9 cellular contexts compared by ENCODE assay signal in the genomic region with DNA sequence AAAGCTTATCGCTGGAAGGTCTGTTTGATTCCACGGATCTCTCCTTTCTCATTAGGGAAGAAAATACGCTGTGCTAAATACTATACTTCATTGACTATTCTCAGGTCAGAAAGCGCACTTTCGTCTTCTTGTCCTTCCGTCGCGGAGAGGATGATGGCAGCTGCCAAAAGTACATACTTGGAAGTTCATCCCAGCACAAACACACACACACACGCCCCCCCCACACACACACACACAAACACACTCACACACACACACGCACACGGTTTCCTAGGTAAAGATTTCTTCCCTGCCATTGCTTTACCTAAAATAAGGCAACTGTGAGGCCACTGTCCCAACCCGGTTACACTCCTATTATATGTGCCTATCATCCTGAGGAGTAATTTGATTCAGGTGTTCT. TPM values are rescaled to one million over a fixed set of nuclear protein-coding genes. Genes with fewer than 3 reads are reported as not detected.
A peak's percentile ranks its signal among the peaks of the same experiment; 100 is the strongest.
DNase-seq lines count a peak whose midpoint lies in the region; ATAC-seq and TF ChIP-seq lines count a peak whose summit lies in the region.
"Not testable (repeated sequence)": the region's sequence is repeated elsewhere in the genome, so short reads cannot be mapped to it uniquely, and the experiment has no call there.
"Had no signal": no experiment of that assay in that cellular context is flagged by ENCODE, and none has a peak within 500 bp of the region (broad histone marks: within the 10 kb centered on the region; RNA-seq: fewer than 3 reads in every experiment).

No MANE protein-coding gene starts in this region.

- DNase-seq in G401 (ENCODE audit: low spot score) = peak; percentile 0
- DNase-seq in SJCRH30 = peak; percentile 0 to 2
- DNase-seq in body of pancreas = peak in 3 of 4 donors; percentile 5 to 12 (median 6)
- DNase-seq in fibroblast of gingiva (ENCODE audit: low read depth) = peak; percentile 0
- peak; percentile 5 for DNase-seq in iris pigment epithelial cell (ENCODE audit: low read depth)
- peak; percentile 1 to 25 (median 21) for DNase-seq in mucosa of descending colon
- DNase-seq in sciatic nerve (ENCODE audit: low spot score) = peak; percentile 39
- peak; percentile 3 to 16 for DNase-seq in tibial nerve (ENCODE audit: low spot score in 2 of 2)

- H3K36me3 ChIP-seq in SJCRH30; body of pancreas (replicated peaks in 1 of 2; ENCODE audit: insufficient read depth in 1 of 2, low read depth in 2 of 2); mucosa of descending colon (ENCODE audit: low read depth); tibial nerve: not testable (repeated sequence)

- H3K4me3 ChIP-seq in SJCRH30, body of pancreas, mucosa of descending colon, tibial nerve: not testable (repeated sequence)

- not testable (repeated sequence) for H3K27ac ChIP-seq in SJCRH30, body of pancreas, tibial nerve

- not testable (repeated sequence) for H3K27me3 ChIP-seq in SJCRH30, body of pancreas, tibial nerve

- intact Hi-C loops in body of pancreas (cut with DNase I); mucosa of descending colon (cut with DNase I, micrococcal nuclease); sciatic nerve (cut with DNase I): not testable (repeated sequence)

- not testable (repeated sequence) for TF ChIP-seq POLR2A in body of pancreas (IDR thresholded peaks at IDR 0.05); tibial nerve (IDR thresholded peaks at IDR 0.05)

- in situ Hi-C loops in G401 (cut with HindIII; ENCODE audit: low sequenced_read_pairs) = not testable (repeated sequence)

- not testable (repeated sequence) for TF ChIP-seq CTCF in body of pancreas (IDR thresholded peaks at IDR 0.05); mucosa of descending colon (IDR thresholded peaks at IDR 0.05); tibial nerve (IDR thresholded peaks at IDR 0.05)

- ATAC-seq in body of pancreas, mucosa of descending colon, sciatic nerve: not testable (repeated sequence)

- H3K9me3 ChIP-seq in SJCRH30 (replicated peaks); body of pancreas; mucosa of descending colon; tibial nerve: not testable (repeated sequence)

- no CpG with 5 or more reads among the region's 12 CpGs for WGBS in body of pancreas, 2 donors
- no CpG with 5 or more reads among the region's 12 CpGs for WGBS in tibial nerve, 2 donors

- H3K4me1 ChIP-seq in SJCRH30; body of pancreas; mucosa of descending colon (ENCODE audit: low read depth); tibial nerve: not testable (repeated sequence)

- TF ChIP-seq EP300 in tibial nerve (IDR thresholded peaks at IDR 0.05) = not testable (repeated sequence)

RNA-seq across cellular contexts. Expression of a gene that starts 4.3 kb away (rescaled TPM):
- total RNA-seq in G401 (2014; rRNA removed; shearing (Covaris generic)) = not detected in 2 replicates
- not detected in 2 replicates for total RNA-seq in SJCRH30 (2014; rRNA removed; shearing (Covaris generic))
- total RNA-seq in body of pancreas = not detected
- not detected for total RNA-seq in mucosa of descending colon
- total RNA-seq in sciatic nerve = not detected
- not detected for total RNA-seq in tibial nerve
- total RNA-seq: HT-29 had no signal

RNA-seq across cellular contexts. Expression of a gene that starts 5.2 kb away (rescaled TPM):
- not detected in 2 replicates for total RNA-seq in G401 (2014; rRNA removed; shearing (Covaris generic))
- total RNA-seq in SJCRH30 (2014; rRNA removed; shearing (Covaris generic)) = not detected in 2 replicates
- total RNA-seq in body of pancreas = not detected
- not detected for total RNA-seq in mucosa of descending colon
- not detected for total RNA-seq in sciatic nerve
- total RNA-seq in tibial nerve = not detected
- total RNA-seq: HT-29 had no signal

RNA-seq across cellular contexts. Expression of a gene that starts 10.0 kb away (rescaled TPM):
- not detected in 2 replicates for total RNA-seq in G401 (2014; rRNA removed; shearing (Covaris generic))
- total RNA-seq in SJCRH30 (2014; rRNA removed; shearing (Covaris generic)) = not detected in 2 replicates
- total RNA-seq in body of pancreas (not detected), mucosa of descending colon (not detected), sciatic nerve (not detected), tibial nerve (not detected)
- total RNA-seq: HT-29 had no signal

RNA-seq across cellular contexts. Expression of a gene that starts 13.8 kb away (rescaled TPM):
- not detected in 2 replicates for total RNA-seq in G401 (2014; rRNA removed; shearing (Covaris generic))
- not detected in 2 replicates for total RNA-seq in SJCRH30 (2014; rRNA removed; shearing (Covaris generic))
- total RNA-seq in body of pancreas (not detected), mucosa of descending colon (not detected), sciatic nerve (not detected), tibial nerve (not detected)
- total RNA-seq: HT-29 had no signal

RNA-seq across cellular contexts. Expression of a gene that starts 14.7 kb away (rescaled TPM):
- not detected in 2 replicates for total RNA-seq in G401 (2014; rRNA removed; shearing (Covaris generic))
- total RNA-seq in SJCRH30 (2014; rRNA removed; shearing (Covaris generic)) = not detected in 2 replicates
- total RNA-seq in body of pancreas = not detected
- total RNA-seq in mucosa of descending colon = not detected
- total RNA-seq in sciatic nerve = not detected
- total RNA-seq in tibial nerve = not detected
- total RNA-seq: HT-29 had no signal
